Comparison of ENCODE assay signal across 1 cellular context in the genomic region with DNA sequence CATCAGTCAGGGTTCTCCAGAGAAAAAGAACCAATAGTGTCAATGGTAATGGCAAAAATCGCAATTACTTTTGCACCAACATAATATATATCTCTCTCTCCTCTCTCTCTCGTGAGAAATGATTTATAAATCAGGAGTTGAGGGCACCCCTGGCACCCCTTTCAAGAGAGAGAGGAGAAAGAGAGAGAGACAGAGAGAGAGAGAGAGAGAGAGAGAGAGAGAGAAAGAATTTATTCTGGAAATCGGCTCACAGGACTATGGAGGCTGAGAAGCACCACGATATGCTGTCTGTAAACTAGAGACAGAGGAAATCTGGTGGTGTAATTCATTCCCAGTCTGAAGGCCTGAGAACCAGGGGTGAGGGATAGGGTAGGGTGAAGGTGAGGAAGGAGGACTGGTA.
TF ChIP-seq lines count a peak whose summit lies in the region.

No MANE protein-coding gene starts in this region.

TF ChIP-seq in HepG2, 621 proteins besides CTCF, POLR2A, EP300 and RAD21 (continued from another document):
- TF ChIP-seq, protein P1, sequence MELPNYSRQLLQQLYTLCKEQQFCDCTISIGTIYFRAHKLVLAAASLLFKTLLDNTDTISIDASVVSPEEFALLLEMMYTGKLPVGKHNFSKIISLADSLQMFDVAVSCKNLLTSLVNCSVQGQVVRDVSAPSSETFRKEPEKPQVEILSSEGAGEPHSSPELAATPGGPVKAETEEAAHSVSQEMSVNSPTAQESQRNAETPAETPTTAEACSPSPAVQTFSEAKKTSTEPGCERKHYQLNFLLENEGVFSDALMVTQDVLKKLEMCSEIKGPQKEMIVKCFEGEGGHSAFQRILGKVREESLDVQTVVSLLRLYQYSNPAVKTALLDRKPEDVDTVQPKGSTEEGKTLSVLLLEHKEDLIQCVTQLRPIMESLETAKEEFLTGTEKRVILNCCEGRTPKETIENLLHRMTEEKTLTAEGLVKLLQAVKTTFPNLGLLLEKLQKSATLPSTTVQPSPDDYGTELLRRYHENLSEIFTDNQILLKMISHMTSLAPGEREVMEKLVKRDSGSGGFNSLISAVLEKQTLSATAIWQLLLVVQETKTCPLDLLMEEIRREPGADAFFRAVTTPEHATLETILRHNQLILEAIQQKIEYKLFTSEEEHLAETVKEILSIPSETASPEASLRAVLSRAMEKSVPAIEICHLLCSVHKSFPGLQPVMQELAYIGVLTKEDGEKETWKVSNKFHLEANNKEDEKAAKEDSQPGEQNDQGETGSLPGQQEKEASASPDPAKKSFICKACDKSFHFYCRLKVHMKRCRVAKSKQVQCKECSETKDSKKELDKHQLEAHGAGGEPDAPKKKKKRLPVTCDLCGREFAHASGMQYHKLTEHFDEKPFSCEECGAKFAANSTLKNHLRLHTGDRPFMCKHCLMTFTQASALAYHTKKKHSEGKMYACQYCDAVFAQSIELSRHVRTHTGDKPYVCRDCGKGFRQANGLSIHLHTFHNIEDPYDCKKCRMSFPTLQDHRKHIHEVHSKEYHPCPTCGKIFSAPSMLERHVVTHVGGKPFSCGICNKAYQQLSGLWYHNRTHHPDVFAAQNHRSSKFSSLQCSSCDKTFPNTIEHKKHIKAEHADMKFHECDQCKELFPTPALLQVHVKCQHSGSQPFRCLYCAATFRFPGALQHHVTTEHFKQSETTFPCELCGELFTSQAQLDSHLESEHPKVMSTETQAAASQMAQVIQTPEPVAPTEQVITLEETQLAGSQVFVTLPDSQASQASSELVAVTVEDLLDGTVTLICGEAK (IDR thresholded peaks at IDR 0.05) = peak; percentile 24; the same call in 1 of the 2 replicates
- TF ChIP-seq, protein P1 (CRISPR knock-in tag; IDR thresholded peaks at IDR 0.05) = no peak
